In the genomic region with DNA sequence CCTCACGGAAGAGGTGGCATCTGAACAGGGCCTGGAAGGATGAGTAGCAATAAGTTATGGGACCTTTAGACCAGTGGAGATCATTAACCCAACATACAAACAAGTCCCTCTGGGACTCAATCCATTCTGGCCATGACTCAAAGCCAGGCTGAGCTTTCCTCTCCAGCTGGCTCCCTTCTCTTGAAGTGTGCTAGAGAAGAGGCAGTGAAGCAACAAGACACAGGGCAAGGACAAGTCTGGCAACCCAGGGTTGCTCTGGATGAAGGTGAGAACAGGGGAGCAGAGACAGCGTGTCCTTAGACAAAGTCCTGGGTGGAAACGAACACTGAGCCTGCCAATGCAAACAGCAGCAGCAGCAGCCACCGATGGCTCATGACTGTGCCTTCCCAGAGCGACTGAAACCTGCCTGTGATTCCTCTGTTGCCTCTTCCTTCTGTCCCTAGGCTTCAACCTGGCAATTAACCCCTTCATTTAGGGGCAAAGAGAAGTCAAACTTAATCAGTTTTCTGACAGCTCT, we compare ENCODE assay signal across 18 cellular contexts.
DNase-seq lines count a peak whose midpoint lies in the region; ATAC-seq and TF ChIP-seq lines count a peak whose summit lies in the region.
"Had no signal": no experiment of that assay in that cellular context is flagged by ENCODE, and none has a peak within 500 bp of the region (broad histone marks: within the 10 kb centered on the region; RNA-seq: fewer than 3 reads in every experiment).

No MANE protein-coding gene starts in this region.

- 32 to 52% (median 47%) methylated on average over 5 of the region's 5 CpGs for WGBS in adrenal gland, 4 donors
- WGBS in prostate gland: 31% methylated on average over 5 of the region's 5 CpGs

- DNase-seq in G401 (ENCODE audit: low spot score) (peak; percentile 59), adrenal gland (peak in 6 of 7 donors; percentile 32 to 70 (median 44)), glutamatergic neuron (no peak), prostate gland (ENCODE audit: low spot score) (peak; percentile 63), ureter (ENCODE audit: low spot score) (no peak)
- DNase-seq: dorsolateral prefrontal cortex; GDM1; NCI-H187 treated with DMSO at 0.1 percent for 48 hours; NCI-H774; ovary; SJCRH30; stimulated activated CD4-positive, alpha-beta T cell treated with anti-CD3 and anti-CD28 coated beads, Interleukin-1b, Interleukin-23, amount 100 ng/mL, for 48 hours had no signal

- no peak for TF ChIP-seq CTCF in adrenal gland (IDR thresholded peaks at IDR 0.05)
- TF ChIP-seq CTCF in glutamatergic neuron (IDR thresholded peaks at IDR 0.05; ENCODE audit: partially characterized antibody, unreplicated experiment): no peak
- no peak for TF ChIP-seq CTCF in prostate gland (IDR thresholded peaks at IDR 0.05)

- peaks cover 77% of the 10 kb centered on the region for H3K4me1 Mint-ChIP-seq in glutamatergic neuron (ENCODE audit: low read depth, unreplicated experiment)

- H3K27ac Mint-ChIP-seq in glutamatergic neuron (ENCODE audit: unreplicated experiment): peak overlapping the region; percentile 99
- H3K27ac Mint-ChIP-seq: activated naive CD4-positive, alpha-beta T cell treated with anti-CD3 and anti-CD28 coated beads, Interleukin-2, amount 50 U/mL, for 72 hours had no signal

- H3K27me3 ChIP-seq in adrenal gland (no peaks in the 10 kb centered on the region), prostate gland (replicated peaks; ENCODE audit: insufficient read depth) (no peaks in the 10 kb centered on the region)
- H3K27me3 ChIP-seq: BLaER1, dorsolateral prefrontal cortex, ovary, SJCRH30 had no signal

- intact Hi-C loops in adrenal gland (cut with DNase I): no loop called here
- intact Hi-C loops in prostate gland (cut with DNase I): no loop called here

- TF ChIP-seq POLR2A in adrenal gland (IDR thresholded peaks at IDR 0.05) (no peak), prostate gland (IDR thresholded peaks at IDR 0.05) (no peak)

- no peaks in the 10 kb centered on the region for H3K36me3 Mint-ChIP-seq in glutamatergic neuron (ENCODE audit: unreplicated experiment)
- H3K36me3 Mint-ChIP-seq: activated naive CD4-positive, alpha-beta T cell treated with anti-CD3 and anti-CD28 coated beads, Interleukin-2, amount 50 U/mL, for 72 hours had no signal

- no peak for ATAC-seq in HG02610 (IDR thresholded peaks at IDR 0.05; ENCODE audit: unreplicated experiment)
- ATAC-seq in GM21528 (IDR thresholded peaks at IDR 0.05; ENCODE audit: low FRiP score, unreplicated experiment): no peak
- no peak for ATAC-seq in GM21786 (IDR thresholded peaks at IDR 0.05; ENCODE audit: unreplicated experiment)
- ATAC-seq: activated naive CD4-positive, alpha-beta T cell treated with anti-CD3 and anti-CD28 coated beads, Interleukin-2, amount 50 U/mL, for 72 hours had no signal

- peaks cover 34 to 61% of the 10 kb centered on the region in 2 donors for H3K4me1 ChIP-seq in adrenal gland (replicated peaks in 1 of 2)
- no peaks in the 10 kb centered on the region for H3K4me1 ChIP-seq in prostate gland (replicated peaks)

- no peak overlapping the region for H3K4me3 ChIP-seq in adrenal gland
- H3K4me3 ChIP-seq in prostate gland: no peak overlapping the region
- H3K4me3 ChIP-seq: BLaER1, dorsolateral prefrontal cortex, lung, ovary, SJCRH30 had no signal

- peak overlapping the region; percentile 83 for H3K4me3 Mint-ChIP-seq in glutamatergic neuron (ENCODE audit: unreplicated experiment)

- H3K9me3 ChIP-seq in adrenal gland (replicated peaks in 1 of 3) (no peaks in the 10 kb centered on the region), prostate gland (no peaks in the 10 kb centered on the region)
- H3K9me3 ChIP-seq: BLaER1, ovary, SJCRH30 had no signal

- peak overlapping the region in 1 of 5 donors; percentile 91 for H3K27ac ChIP-seq in adrenal gland
- no peak overlapping the region for H3K27ac ChIP-seq in prostate gland
- H3K27ac ChIP-seq: BLaER1, SJCRH30 had no signal

- H3K9me3 Mint-ChIP-seq in glutamatergic neuron (ENCODE audit: unreplicated experiment): peaks cover 17% of the 10 kb centered on the region
- H3K9me3 Mint-ChIP-seq: activated naive CD4-positive, alpha-beta T cell treated with anti-CD3 and anti-CD28 coated beads, Interleukin-2, amount 50 U/mL, for 72 hours had no signal

- no peaks in the 10 kb centered on the region for H3K36me3 ChIP-seq in adrenal gland (replicated peaks in 1 of 2)
- H3K36me3 ChIP-seq in prostate gland: no peaks in the 10 kb centered on the region
- H3K36me3 ChIP-seq: BLaER1, ovary, SJCRH30 had no signal

- in situ Hi-C loops in G401 (cut with HindIII; ENCODE audit: low sequenced_read_pairs): no loop called here

- H3K27me3 Mint-ChIP-seq in glutamatergic neuron (ENCODE audit: unreplicated experiment): peaks cover 10% of the 10 kb centered on the region

Comparison
In these comparisons a context has a peak if more than half of its experiments do, and no peak if none do; other contexts are left out.
1. DNase-seq: peak in G401 (single experiment), adrenal gland (6 of 7) and prostate gland (single experiment); none in glutamatergic neuron (single experiment) and ureter (single experiment).